In genomic region chrX:110743679-110744340, GRCh38 we compare ENCODE assay signal across 11 cellular contexts.
DNase-seq lines count a peak whose midpoint lies in the region; ATAC-seq lines count a peak whose summit lies in the region.
"Had no signal": no experiment of that assay in that cellular context is flagged by ENCODE, and none has a peak within 500 bp of the region (broad histone marks: within the 10 kb centered on the region; RNA-seq: fewer than 3 reads in every experiment).

No MANE protein-coding gene starts in this region.

- peak; percentile 44 for ATAC-seq in GM21360 (IDR thresholded peaks at IDR 0.05; ENCODE audit: unreplicated experiment)
- ATAC-seq in HG03432 (IDR thresholded peaks at IDR 0.05; ENCODE audit: unreplicated experiment), result peak; percentile 81

- DNase-seq in ELR (ENCODE audit: low read depth), result peak; percentile 33
- peak; percentile 32 for DNase-seq in fibroblast of gingiva (ENCODE audit: low read depth)
- no peak for DNase-seq in HK-2 (ENCODE audit: unreplicated experiment)
- DNase-seq in AG08395 (ENCODE audit: low spot score), result no peak
- DNase-seq in HPDE6-E6E7 (ENCODE audit: extremely low spot score), result no peak
- DNase-seq in activated T-cell treated with anti-CD3 and anti-CD28 coated beads, Interleukin-2, amount 50 U/mL, for 48 hours, result no peak
- DNase-seq: naive B cell, T1000, transverse colon had no signal

Comparison
In these comparisons a context has a peak if more than half of its experiments do, and no peak if none do; other contexts are left out.
1. DNase-seq: peak in ELR (single experiment) and fibroblast of gingiva (single experiment); none in HK-2 (single experiment), AG08395 (single experiment), HPDE6-E6E7 (single experiment) and activated T-cell treated with anti-CD3 and anti-CD28 coated beads, Interleukin-2, amount 50 U/mL, for 48 hours (0 of 2).